ENCODE assay signal across 8 cellular contexts in genomic region chr11:94128171-94128745, GRCh38. TPM values are rescaled to one million over a fixed set of nuclear protein-coding genes. Genes with fewer than 3 reads are reported as not detected.
DNase-seq lines count a peak whose midpoint lies in the region; ATAC-seq and TF ChIP-seq lines count a peak whose summit lies in the region.

No MANE protein-coding gene starts in this region.

- no peaks in the 10 kb centered on the region for H3K4me1 ChIP-seq in NT2/D1 (ENCODE audit: insufficient read depth, insufficient read length)
- peaks cover 41% of the 10 kb centered on the region for H3K4me1 ChIP-seq in upper lobe of right lung

- H3K4me3 Mint-ChIP-seq in mesothelial cell of epicardium = no peak overlapping the region

- ATAC-seq in GM18517 (IDR thresholded peaks at IDR 0.05; ENCODE audit: unreplicated experiment) (peak; percentile 9), HG03064 (IDR thresholded peaks at IDR 0.05; ENCODE audit: low read depth, unreplicated experiment) (peak; percentile 6), upper lobe of right lung (peak; percentile 22)

- DNase-seq in Ammon's horn (ENCODE audit: low spot score) (peak; percentile 45), NT2/D1 (ENCODE audit: low read depth, low spot score) (no peak), dorsolateral prefrontal cortex (peak in 5 of 10 donors; percentile 33 to 51 (median 43)), mesothelial cell of epicardium (ENCODE audit: low spot score in 2 of 2, unreplicated experiment in 2 of 2) (no peak), upper lobe of right lung (no peak)
- no peak for DNase-seq in activated effector memory CD4-positive, alpha-beta T cell treated with anti-CD3 and anti-CD28 coated beads, Interleukin-2, amount 50 U/mL, for 16 hours

- TF ChIP-seq CTCF in dorsolateral prefrontal cortex (IDR thresholded peaks at IDR 0.05 in 54 of 56, conservative IDR thresholded peaks at IDR 0.05 in 2 of 56; ENCODE audit: low read depth in 1 of 56, partially characterized antibody in 56 of 56) = peak in 1 of 56 donors; percentile 3
- no peak for TF ChIP-seq CTCF in mesothelial cell of epicardium (IDR thresholded peaks at IDR 0.05; ENCODE audit: unreplicated experiment)
- TF ChIP-seq CTCF in upper lobe of right lung (IDR thresholded peaks at IDR 0.05) = no peak

- H3K9me3 ChIP-seq in NT2/D1 (ENCODE audit: insufficient read depth, low read length) = peaks cover 8% of the 10 kb centered on the region; the same call in 1 of the 2 replicates
- H3K9me3 ChIP-seq in upper lobe of right lung = no peaks in the 10 kb centered on the region

- H3K27me3 Mint-ChIP-seq in mesothelial cell of epicardium (ENCODE audit: low read depth) = no peaks in the 10 kb centered on the region

- peak overlapping the region; percentile 88 for H3K9ac ChIP-seq in NT2/D1 (ENCODE audit: insufficient read length, low read depth)

- no peaks in the 10 kb centered on the region for H3K9me3 Mint-ChIP-seq in mesothelial cell of epicardium

- H3K27ac ChIP-seq in dorsolateral prefrontal cortex (peak overlapping the region in 57 of 59 donors; percentile 18 to 95 (median 81)), upper lobe of right lung (peak overlapping the region; percentile 96)

- H3K36me3 ChIP-seq in NT2/D1 (ENCODE audit: insufficient read depth, insufficient read length, low read length) (no peaks in the 10 kb centered on the region), upper lobe of right lung (no peaks in the 10 kb centered on the region)

- H3K4me3 ChIP-seq in NT2/D1 (ENCODE audit: insufficient read length, low read depth) = peak overlapping the region; percentile 86
- H3K4me3 ChIP-seq in dorsolateral prefrontal cortex = peak overlapping the region; percentile 63 to 94 (median 86)
- H3K4me3 ChIP-seq in upper lobe of right lung = peak overlapping the region; percentile 96

- H3K27ac Mint-ChIP-seq in mesothelial cell of epicardium = peak overlapping the region; percentile 99

- H3K36me3 Mint-ChIP-seq in mesothelial cell of epicardium = no peaks in the 10 kb centered on the region

- intact Hi-C loops in dorsolateral prefrontal cortex (cut with DNase I) = loop anchor here in 1 of 2 donors (10.0 kb wide), 1 partner anchor 367 kb away; the partner anchor contains the start of genes ANKRD49 and MRE11
- intact Hi-C loops in upper lobe of right lung (cut with DNase I) = no loop called here

- H3K27me3 ChIP-seq in NT2/D1 (ENCODE audit: insufficient read depth, insufficient read length) = no peaks in the 10 kb centered on the region
- H3K27me3 ChIP-seq in dorsolateral prefrontal cortex = no peaks in the 10 kb centered on the region
- no peaks in the 10 kb centered on the region for H3K27me3 ChIP-seq in upper lobe of right lung

- peaks cover 18% of the 10 kb centered on the region for H3K4me1 Mint-ChIP-seq in mesothelial cell of epicardium

RNA-seq across cellular contexts. Expression of gene PANX1, which starts 0.4 kb away (rescaled TPM):
- total RNA-seq in dorsolateral prefrontal cortex (10 to 100 TPM in 118 of 120 experiments, 1 to 10 TPM in 2; 9.8 to 39.2 (median 22.1) TPM), mesothelial cell of epicardium (40.1 to 42.9 TPM (median 41.2 TPM) in 3 replicates), upper lobe of right lung (20.0 TPM)
